In genomic region chr7:120272896-120273475, GRCh38 we compare ENCODE assay signal across 8 cellular contexts. TPM values are rescaled to one million over a fixed set of nuclear protein-coding genes. Genes with fewer than 3 reads are reported as not detected.
A peak's percentile ranks its signal among the peaks of the same experiment; 100 is the strongest.
DNase-seq lines count a peak whose midpoint lies in the region; ATAC-seq and TF ChIP-seq lines count a peak whose summit lies in the region.

Gene KCND2, plus strand, starts transcription at chr7:120273175.

- TF ChIP-seq EP300 in SK-N-SH (IDR thresholded peaks at IDR 0.05; ENCODE audit: borderline replicate concordance in 1 of 2, low read depth in 1 of 2, low read length in 1 of 2), result no peak
- no peak for TF ChIP-seq EP300 in gastroesophageal sphincter (IDR thresholded peaks at IDR 0.05)

- H3K27me3 ChIP-seq in ACC112 (ENCODE audit: insufficient read depth, low read length) (no peaks in the 10 kb centered on the region), SK-N-SH (ENCODE audit: insufficient read depth) (peaks cover 29% of the 10 kb centered on the region), gastroesophageal sphincter (peaks cover 39% of the 10 kb centered on the region)

- H3K4me1 ChIP-seq in ACC112 (ENCODE audit: control insufficient read depth, insufficient read depth, low read length, unreplicated experiment) (no peaks in the 10 kb centered on the region), SK-N-SH (ENCODE audit: control insufficient read depth in 1 of 2, insufficient read depth in 2 of 2, low read depth in 1 of 2, low read length in 1 of 2) (peaks cover 4 to 8% of the 10 kb centered on the region in 2 experiments; a peak in 2 of 4 replicates), gastroesophageal sphincter (peaks cover 0 to 18% (median 0%) of the 10 kb centered on the region in 3 donors)

- DNase-seq in SK-N-SH (peak; percentile 39), progenitor cell of endocrine pancreas (ENCODE audit: low spot score, unreplicated experiment) (peak; percentile 43), inferior parietal cortex (ENCODE audit: extremely low spot score) (no peak), LoVo (ENCODE audit: low spot score) (no peak)

- no peak for TF ChIP-seq RAD21 in SK-N-SH (IDR thresholded peaks at IDR 0.05; ENCODE audit: low read length)

- H3K27me3 Mint-ChIP-seq in progenitor cell of endocrine pancreas, result peaks cover 20% of the 10 kb centered on the region

- 1% methylated on average over 27 of the region's 59 CpGs for WGBS in SK-N-SH (ENCODE audit: low lambda C conversion rate)
- 0 to 2% methylated on average over 9 to 10 of the region's 59 CpGs for WGBS in gastroesophageal sphincter (ENCODE audit: low coverage in 1 of 2), 2 donors

- TF ChIP-seq POLR2A in gastroesophageal sphincter (IDR thresholded peaks at IDR 0.05), result no peak

- peak within 1 kb of the TSS; percentile 93 for H3K4me3 Mint-ChIP-seq in progenitor cell of endocrine pancreas (ENCODE audit: low read depth)

- POLR2A ChIA-PET in SK-N-SH (lab: Yijun Ruan, JAX), result no interaction called here

- H4K20me1 ChIP-seq in SK-N-SH (ENCODE audit: insufficient read depth), result no peaks in the 10 kb centered on the region

- H3K9ac ChIP-seq in SK-N-SH, result no peak within 1 kb of the TSS

- peaks cover 12% of the 10 kb centered on the region for H3K4me1 Mint-ChIP-seq in progenitor cell of endocrine pancreas (ENCODE audit: low read depth)

- H3K36me3 ChIP-seq in ACC112 (ENCODE audit: insufficient read depth, low read length) (no peaks in the 10 kb centered on the region), SK-N-SH (replicated peaks in 1 of 2; ENCODE audit: control insufficient read depth in 1 of 2, insufficient read depth in 2 of 2, low read length in 1 of 2) (no peaks in the 10 kb centered on the region), gastroesophageal sphincter (no peaks in the 10 kb centered on the region)

- no peaks in the 10 kb centered on the region for H3K79me2 ChIP-seq in ACC112 (ENCODE audit: control insufficient read depth, insufficient read depth, low read length, unreplicated experiment)
- H3K79me2 ChIP-seq in SK-N-SH (ENCODE audit: insufficient read depth), result no peaks in the 10 kb centered on the region

- no peak for TF ChIP-seq CTCF in SK-N-SH (IDR thresholded peaks at IDR 0.05)
- no peak for TF ChIP-seq CTCF in gastroesophageal sphincter (IDR thresholded peaks at IDR 0.05)
- TF ChIP-seq CTCF in progenitor cell of endocrine pancreas (IDR thresholded peaks at IDR 0.05; ENCODE audit: unreplicated experiment), result no peak

- no peak within 1 kb of the TSS for H3K27ac ChIP-seq in ACC112 (ENCODE audit: low read depth, low read length)
- no peak within 1 kb of the TSS for H3K27ac ChIP-seq in SK-N-SH (ENCODE audit: low read depth in 2 of 2, low read length in 1 of 2)
- H3K27ac ChIP-seq in gastroesophageal sphincter, result peak within 1 kb of the TSS in 1 of 4 donors; percentile 44

- peak within 1 kb of the TSS; percentile 97 for H3K27ac Mint-ChIP-seq in progenitor cell of endocrine pancreas

- H3K4me2 ChIP-seq in SK-N-SH, result peak within 1 kb of the TSS; percentile 77

- peaks cover 10% of the 10 kb centered on the region for H3K36me3 Mint-ChIP-seq in progenitor cell of endocrine pancreas (ENCODE audit: insufficient read depth)

- H2AFZ ChIP-seq in ACC112 (ENCODE audit: low read length, unreplicated experiment) (peak within 1 kb of the TSS; percentile 77), SK-N-SH (ENCODE audit: low read depth) (peak within 1 kb of the TSS; percentile 71)

- no peaks in the 10 kb centered on the region for H3K9me2 ChIP-seq in SK-N-SH

- no peaks in the 10 kb centered on the region for H3K9me3 Mint-ChIP-seq in progenitor cell of endocrine pancreas (ENCODE audit: low read depth)

- CTCF ChIA-PET in SK-N-SH (lab: Yijun Ruan, JAX), result interaction anchor here (0.6 to 2.9 kb wide), 10 partner anchors 9 to 1353 kb away, joined by 3 to 14 read pairs (median 4); no protein-coding TSS in a partner anchor

- peak within 1 kb of the TSS; percentile 81 for H3K4me3 ChIP-seq in ACC112 (ENCODE audit: low read depth, low read length)
- peak within 1 kb of the TSS; percentile 39 to 51 for H3K4me3 ChIP-seq in SK-N-SH (ENCODE audit: low read depth in 2 of 2, low read length in 1 of 2)
- H3K4me3 ChIP-seq in gastroesophageal sphincter, result peak within 1 kb of the TSS; percentile 29 to 52

- H3K9me3 ChIP-seq in SK-N-SH (no peaks in the 10 kb centered on the region), gastroesophageal sphincter (no peaks in the 10 kb centered on the region)

- ATAC-seq in GM18907 (IDR thresholded peaks at IDR 0.05; ENCODE audit: unreplicated experiment), result peak; percentile 42
- peak; percentile 22 for ATAC-seq in HG03103 (IDR thresholded peaks at IDR 0.05; ENCODE audit: low read depth, unreplicated experiment)
- ATAC-seq in gastroesophageal sphincter, result peak; percentile 29

- H3F3A ChIP-seq in SK-N-SH (replicated peaks; ENCODE audit: insufficient read depth), result no peaks in the 10 kb centered on the region

TF ChIP-seq in SK-N-SH, 30 proteins besides CTCF, POLR2A, EP300 and RAD21:
- no peak for TF ChIP-seq TAF1 (IDR thresholded peaks at IDR 0.05; ENCODE audit: borderline replicate concordance, low read depth, low read length)
- no peak for TF ChIP-seq MEF2A (IDR thresholded peaks at IDR 0.05; ENCODE audit: borderline replicate concordance, low read depth)
- TF ChIP-seq NFIC (IDR thresholded peaks at IDR 0.05; ENCODE audit: borderline replicate concordance), result no peak
- no peak for TF ChIP-seq TCF12 (IDR thresholded peaks at IDR 0.05)
- TF ChIP-seq GATA2 (CRISPR knock-in tag; IDR thresholded peaks at IDR 0.05), result no peak
- no peak for TF ChIP-seq MAX (IDR thresholded peaks at IDR 0.05; ENCODE audit: low read depth)
- TF ChIP-seq PBX3 (IDR thresholded peaks at IDR 0.05), result no peak
- no peak for TF ChIP-seq YY1 (IDR thresholded peaks at IDR 0.05; ENCODE audit: low read depth)
- no peak for TF ChIP-seq RXRA (IDR thresholded peaks at IDR 0.05; ENCODE audit: borderline replicate concordance, low read depth)
- no peak for TF ChIP-seq SMC3 (IDR thresholded peaks at IDR 0.05; ENCODE audit: low read depth, low read length)
- TF ChIP-seq FOXJ3 (CRISPR knock-in tag; IDR thresholded peaks at IDR 0.05), result no peak
- TF ChIP-seq FOSL2 (IDR thresholded peaks at IDR 0.05; ENCODE audit: borderline replicate concordance, low read depth), result no peak
- TF ChIP-seq USF1 (IDR thresholded peaks at IDR 0.05; ENCODE audit: borderline replicate concordance, low read depth), result no peak

RNA-seq across cellular contexts. Expression of gene KCND2, which starts in this region (rescaled TPM):
- not detected in 2 replicates for polyA plus RNA-seq in SK-N-SH (2012; rRNA removed)
- not detected in 2 replicates for polyA plus RNA-seq in SK-N-SH (2012; cell fraction: cytosol; rRNA removed)
- polyA plus RNA-seq in SK-N-SH (2012; cell fraction: nucleus; rRNA removed), result not detected in 2 replicates
- total RNA-seq in gastroesophageal sphincter (under 1 TPM; 0.40 to 0.93 (median 0.66) TPM), progenitor cell of endocrine pancreas (12.7 and 13.7 TPM in 2 replicates)

Comparison
In these comparisons a context has a peak if more than half of its experiments do, and no peak if none do; other contexts are left out.
1. Peak in DNase-seq, H3K4me3 ChIP-seq and H3K4me2 ChIP-seq in SK-N-SH; RNA of the gene not detected or under 1 TPM.
2. Peak in ATAC-seq and H3K4me3 ChIP-seq in gastroesophageal sphincter; RNA of the gene not detected or under 1 TPM.